Comparison of ENCODE assay signal across 22 cellular contexts in the genomic region with DNA sequence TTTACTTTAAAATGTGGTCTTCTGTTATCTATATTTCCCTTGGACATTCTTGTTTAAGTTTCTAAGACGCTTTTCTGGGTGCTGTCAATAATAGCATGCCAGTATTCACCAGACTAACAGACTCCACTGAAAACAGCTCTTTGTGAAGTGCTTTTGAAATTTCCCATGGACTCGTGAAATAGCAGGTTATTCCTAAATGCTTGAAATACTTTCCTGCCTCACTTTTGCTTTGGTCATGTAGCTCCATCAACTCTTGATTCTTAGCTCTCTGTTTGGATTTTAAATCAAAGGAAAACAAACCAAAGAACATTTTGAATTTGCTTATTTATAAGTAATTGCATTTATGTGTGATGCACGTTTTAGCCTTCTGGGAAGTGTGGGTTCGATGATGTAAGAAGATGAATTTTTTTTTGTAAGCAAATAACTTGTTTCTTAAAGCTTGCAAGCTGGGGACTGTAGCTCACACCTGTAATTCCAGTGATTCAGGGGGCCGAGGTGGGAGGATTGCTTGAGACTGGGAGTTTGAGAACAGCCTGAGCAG.
A peak's percentile ranks its signal among the peaks of the same experiment; 100 is the strongest.
DNase-seq lines count a peak whose midpoint lies in the region; ATAC-seq and TF ChIP-seq lines count a peak whose summit lies in the region.
"Had no signal": no experiment of that assay in that cellular context is flagged by ENCODE, and none has a peak within 500 bp of the region (broad histone marks: within the 10 kb centered on the region; RNA-seq: fewer than 3 reads in every experiment).

No MANE protein-coding gene starts in this region.

- no peaks in the 10 kb centered on the region for H3K9me2 ChIP-seq in GM23338 (ENCODE audit: insufficient read depth)

- H3K9ac ChIP-seq in adipocyte (ENCODE audit: low read length) (no peak overlapping the region), smooth muscle cell (ENCODE audit: low read depth) (peak overlapping the region; percentile 31)

- peaks cover 2% of the 10 kb centered on the region for H3K27me3 Mint-ChIP-seq in GM23338 (ENCODE audit: insufficient read depth, low read depth, poor library complexity)

- H3K79me2 ChIP-seq in GM23338 (replicated peaks; ENCODE audit: insufficient read depth) (no peaks in the 10 kb centered on the region), smooth muscle cell (ENCODE audit: low read depth) (peaks cover 44% of the 10 kb centered on the region)

- no peak for TF ChIP-seq CTCF in GM23338 (conservative IDR thresholded peaks at IDR 0.05; ENCODE audit: low read depth in 2 of 2)
- no peak for TF ChIP-seq CTCF in smooth muscle cell (IDR thresholded peaks at IDR 0.05; ENCODE audit: borderline replicate concordance, insufficient read depth, poor library complexity, severe bottlenecking)
- no peak for TF ChIP-seq CTCF in tibial artery (IDR thresholded peaks at IDR 0.05)

- H3K9me3 ChIP-seq in adipocyte (ENCODE audit: control insufficient read depth, low read length) (no peaks in the 10 kb centered on the region), smooth muscle cell (replicated peaks; ENCODE audit: low read depth) (no peaks in the 10 kb centered on the region), tibial artery (no peaks in the 10 kb centered on the region)
- H3K9me3 ChIP-seq: ovary, right lobe of liver had no signal

- no peak overlapping the region for H2AFZ ChIP-seq in GM23338
- no peak overlapping the region for H2AFZ ChIP-seq in smooth muscle cell (ENCODE audit: low read depth)

- H3K4me3 ChIP-seq in GM23338 = no peak overlapping the region
- H3K4me3 ChIP-seq in adipocyte (ENCODE audit: low read length) = no peak overlapping the region
- H3K4me3 ChIP-seq in smooth muscle cell = no peak overlapping the region
- no peak overlapping the region for H3K4me3 ChIP-seq in tibial artery
- H3K4me3 ChIP-seq: ovary, right lobe of liver had no signal

- no peak for ATAC-seq in GM23338
- ATAC-seq: activated CD8-positive, alpha-beta T cell treated with anti-CD3 and anti-CD28 coated beads, Interleukin-2, amount 10 ng/mL, durations not matched to agents 7 days and 5 days; T-cell had no signal

- H3K36me3 Mint-ChIP-seq in GM23338 (ENCODE audit: low read depth) = no peaks in the 10 kb centered on the region
- H3K36me3 Mint-ChIP-seq: CD4-positive, alpha-beta memory T cell; memory B cell; naive B cell; T-cell had no signal

- H3K27ac ChIP-seq in GM23338 (ENCODE audit: low read depth) (no peak overlapping the region), smooth muscle cell (ENCODE audit: low read depth) (peak overlapping the region; percentile 99), tibial artery (peak overlapping the region in 1 of 2 donors; percentile 29)
- H3K27ac ChIP-seq: ovary, right lobe of liver had no signal

- no peaks in the 10 kb centered on the region for H3K9me3 Mint-ChIP-seq in GM23338
- H3K9me3 Mint-ChIP-seq: memory B cell, T-cell had no signal

- H3K4me2 ChIP-seq in GM23338 = no peak overlapping the region
- peak overlapping the region; percentile 80 for H3K4me2 ChIP-seq in smooth muscle cell

- WGBS in smooth muscle cell (ENCODE audit: low lambda C conversion rate) = 40% methylated on average over 5 of the region's 5 CpGs

- H3K4me3 Mint-ChIP-seq in GM23338 = no peak overlapping the region
- H3K4me3 Mint-ChIP-seq: activated CD8-positive, alpha-beta T cell treated with anti-CD3 and anti-CD28 coated beads, Interleukin-2, amount 10 ng/mL, durations not matched to agents 7 days and 5 days; CD4-positive, alpha-beta memory T cell; memory B cell; naive B cell; T-cell had no signal

- H4K20me1 ChIP-seq in GM23338 (replicated peaks; ENCODE audit: insufficient read depth) = no peaks in the 10 kb centered on the region; the same call in 1 of the 2 replicates
- no peaks in the 10 kb centered on the region for H4K20me1 ChIP-seq in smooth muscle cell (ENCODE audit: low read depth)

- intact Hi-C loops in tibial artery (cut with DNase I; ENCODE audit: low total_unique reads) = no loop called here

- peak overlapping the region; percentile 42; the same call in 1 of the 2 replicates for H3K27ac Mint-ChIP-seq in GM23338
- H3K27ac Mint-ChIP-seq: activated CD8-positive, alpha-beta T cell treated with anti-CD3 and anti-CD28 coated beads, Interleukin-2, amount 10 ng/mL, durations not matched to agents 7 days and 5 days; CD4-positive, alpha-beta memory T cell; memory B cell; naive B cell; T-cell had no signal

- H3K4me1 ChIP-seq in GM23338 (ENCODE audit: insufficient read depth) (no peaks in the 10 kb centered on the region; the same call in 1 of the 2 replicates), adipocyte (ENCODE audit: control insufficient read depth, insufficient read depth, low read length) (peaks cover 48% of the 10 kb centered on the region), smooth muscle cell (ENCODE audit: low read depth) (peaks cover 46% of the 10 kb centered on the region), tibial artery (peaks cover 0 to 54% (median 18%) of the 10 kb centered on the region in 4 donors)

- H3K27me3 ChIP-seq in GM23338 (ENCODE audit: insufficient read depth) (no peaks in the 10 kb centered on the region), adipocyte (replicated peaks; ENCODE audit: control insufficient read depth, insufficient read depth, low read length) (no peaks in the 10 kb centered on the region), smooth muscle cell (ENCODE audit: low read depth) (no peaks in the 10 kb centered on the region), tibial artery (no peaks in the 10 kb centered on the region)
- H3K27me3 ChIP-seq: ovary, right lobe of liver had no signal

- DNase-seq in GM23338 (ENCODE audit: low spot score) (no peak), adipocyte (ENCODE audit: low read depth) (peak; percentile 33), iris pigment epithelial cell (ENCODE audit: low read depth) (peak; percentile 45), smooth muscle cell (lab: John Stamatoyannopoulos, UW; ENCODE audit: unreplicated experiment) (no peak), tibial artery (no peak), cerebellar nuclear complex (lab: John Stamatoyannopoulos, UW) (no peak), ureter (ENCODE audit: low spot score) (no peak)
- DNase-seq in effector CD4-positive, alpha-beta T cell = no peak
- DNase-seq: activated CD4-positive, CD25-positive, alpha-beta regulatory T cell treated with anti-CD3 and anti-CD28 coated beads, Interleukin-2, amount 50 U/mL, for 72 hours; activated CD8-positive, alpha-beta T cell treated with anti-CD3 and anti-CD28 coated beads, Interleukin-2, amount 10 ng/mL, durations not matched to agents 7 days and 5 days; activated gamma-delta T cell treated with Interleukin-2 at 50 U/mL for 16 hours; activated T-cell treated with anti-CD3 and anti-CD28 coated beads, Interleukin-2, amount 50 U/mL, for 1 hour; CD4-positive, alpha-beta memory T cell; kidney; naive B cell; NCI-H1092; NCI-H2029; NCI-H82; ovary; right lobe of liver; T-cell had no signal

- H3K36me3 ChIP-seq in GM23338 (ENCODE audit: insufficient read depth) (no peaks in the 10 kb centered on the region), adipocyte (ENCODE audit: control insufficient read depth, insufficient read depth, low read length, severe bottlenecking) (no peaks in the 10 kb centered on the region), smooth muscle cell (ENCODE audit: low read depth) (no peaks in the 10 kb centered on the region), tibial artery (no peaks in the 10 kb centered on the region)
- H3K36me3 ChIP-seq: ovary, right lobe of liver had no signal

- H3K4me1 Mint-ChIP-seq in GM23338 = peaks cover 10% of the 10 kb centered on the region; the same call in 2 of the 3 replicates
- H3K4me1 Mint-ChIP-seq: CD4-positive, alpha-beta memory T cell; memory B cell; naive B cell; T-cell had no signal

- H3F3A ChIP-seq in GM23338 (replicated peaks; ENCODE audit: low read depth) (no peaks in the 10 kb centered on the region), smooth muscle cell (ENCODE audit: low read depth) (peaks cover 17% of the 10 kb centered on the region)

Comparison
In these comparisons a context has a peak if more than half of its experiments do, and no peak if none do; other contexts are left out.
1. DNase-seq: peak in adipocyte (single experiment) and iris pigment epithelial cell (single experiment); none in GM23338 (single experiment), smooth muscle cell (single experiment), tibial artery (0 of 2), effector CD4-positive, alpha-beta T cell (single experiment), cerebellar nuclear complex (0 of 2) and ureter (single experiment).